In the genomic region with DNA sequence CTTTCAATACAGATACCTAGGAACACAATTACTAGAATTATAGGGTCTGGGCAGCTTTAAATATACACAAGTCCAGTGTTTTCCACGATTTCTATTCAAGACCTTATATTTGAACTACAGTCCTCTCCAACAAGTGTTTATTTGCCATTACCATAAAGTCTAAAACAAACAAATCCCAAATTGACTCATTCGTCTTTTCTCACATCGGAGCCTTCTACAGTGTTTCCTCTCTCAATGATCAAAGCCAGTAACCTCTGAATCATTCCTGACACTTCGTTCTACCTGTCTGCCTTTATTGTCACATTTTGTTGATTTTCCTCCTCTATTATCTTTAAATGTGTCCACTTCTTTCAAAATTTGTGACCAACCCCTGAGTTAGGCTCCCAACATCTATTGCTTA, we compare ENCODE assay signal across 22 cellular contexts.
"Had no signal": no experiment of that assay in that cellular context is flagged by ENCODE, and none has a peak within 500 bp of the region (broad histone marks: within the 10 kb centered on the region; RNA-seq: fewer than 3 reads in every experiment).

No MANE protein-coding gene starts in this region.

- DNase-seq: activated B cell treated with CpG ODN at 0.5 μM for 24 hours; activated CD4-positive, alpha-beta T cell treated with anti-CD3 and anti-CD28 coated beads for 36 hours; activated CD4-positive, alpha-beta T cell treated with anti-CD3 and anti-CD28 coated beads, Interleukin-2, amount 50 U/mL, for 48 hours; activated CD8-positive, alpha-beta memory T cell treated with anti-CD3 and anti-CD28 coated beads, Interleukin-2, amount 50 U/mL, for 48 hours; activated naive CD4-positive, alpha-beta T cell treated with Interleukin-2 at 50 U/mL for 16 hours; activated naive CD8-positive, alpha-beta T cell treated with anti-CD3 and anti-CD28 coated beads for 36 hours; activated T-cell treated with anti-CD3 and anti-CD28 coated beads, Interleukin-2, amount 50 U/mL, for 48 hours; colonic mucosa; dorsolateral prefrontal cortex; effector memory CD8-positive, alpha-beta T cell; esophagus squamous epithelium; gastrocnemius medialis; head of caudate nucleus; hypothalamus; left cardiac atrium; nephron progenitor cell; pancreas; psoas muscle; right cardiac atrium; stimulated activated CD4-positive, alpha-beta T cell treated with anti-CD3 and anti-CD28 coated beads, Interleukin-1b, Interleukin-23, amount 100 ng/mL, for 48 hours; stimulated activated naive CD8-positive, alpha-beta T cell treated with anti-CD3 and anti-CD28 coated beads, Interleukin-15, amount 100 ng/mL, for 72 hours; tibial artery had no signal
